ENCODE assay signal across 20 cellular contexts in the genomic region with DNA sequence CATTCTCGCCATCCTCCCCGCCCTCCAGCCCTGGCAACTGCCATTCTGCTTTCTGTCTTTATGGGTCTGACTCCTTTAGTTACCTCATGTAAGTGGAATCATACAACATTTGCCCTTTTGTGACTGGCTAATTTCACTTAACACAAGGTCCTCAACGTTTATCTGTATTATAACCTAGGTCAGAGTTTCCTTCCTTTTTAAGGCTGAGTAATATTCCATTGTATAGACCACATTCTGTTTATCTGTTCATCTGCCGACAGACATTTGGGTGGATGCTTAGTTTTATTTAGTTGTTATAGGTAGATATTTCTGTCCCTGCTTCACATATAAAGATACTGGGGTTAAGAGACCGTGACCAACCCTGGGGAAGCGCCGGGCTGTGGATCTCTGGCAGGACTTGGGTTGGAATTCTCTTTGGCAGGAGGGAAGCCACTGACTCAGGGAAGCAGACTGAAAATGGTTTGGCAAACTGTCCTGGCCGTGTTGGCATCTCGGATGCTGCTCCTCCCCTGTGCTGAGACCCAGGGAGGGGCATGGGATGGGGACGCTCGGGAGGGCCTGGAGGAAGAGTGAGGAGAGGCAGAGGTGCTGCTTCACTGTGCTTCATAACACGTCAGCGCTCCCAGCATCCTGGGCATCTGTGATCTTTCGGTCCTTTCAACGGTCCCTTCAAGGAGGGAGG. TPM values are rescaled to one million over a fixed set of nuclear protein-coding genes. Genes with fewer than 3 reads are reported as not detected.
DNase-seq lines count a peak whose midpoint lies in the region; ATAC-seq, FAIRE-seq and TF ChIP-seq lines count a peak whose summit lies in the region.
"Had no signal": no experiment of that assay in that cellular context is flagged by ENCODE, and none has a peak within 500 bp of the region (broad histone marks: within the 10 kb centered on the region; RNA-seq: fewer than 3 reads in every experiment).

No MANE protein-coding gene starts in this region.

- H2BK20ac ChIP-seq in H9 (ENCODE audit: low read depth, low read length, poor library complexity, severe bottlenecking): no peak overlapping the region

- no peak overlapping the region for H4K5ac ChIP-seq in H9 (ENCODE audit: insufficient read length, low read depth, low read length)

- H3K4ac ChIP-seq in H9 (ENCODE audit: low read depth, low read length): no peak overlapping the region

- H3K4me3 Mint-ChIP-seq in H9 (no peak overlapping the region; a peak in 1 of 5 replicates), astrocyte (ENCODE audit: unreplicated experiment) (no peak overlapping the region), glutamatergic neuron (ENCODE audit: unreplicated experiment) (no peak overlapping the region)
- H3K4me3 Mint-ChIP-seq: mesothelial cell of epicardium, T-helper 17 cell had no signal

- no peak overlapping the region for H2AK5ac ChIP-seq in H9 (ENCODE audit: insufficient read length, low read length)

- no peak overlapping the region for H3K18ac ChIP-seq in H9 (ENCODE audit: insufficient read length, low read depth, low read length)

- no peak overlapping the region for H3K56ac ChIP-seq in H9 (ENCODE audit: insufficient read length, low read depth, low read length)

- H3K9me3 Mint-ChIP-seq in H9 (no peaks in the 10 kb centered on the region), astrocyte (ENCODE audit: unreplicated experiment) (no peaks in the 10 kb centered on the region), glutamatergic neuron (ENCODE audit: unreplicated experiment) (no peaks in the 10 kb centered on the region)
- H3K9me3 Mint-ChIP-seq: mesothelial cell of epicardium had no signal

- H3K27me3 ChIP-seq in H9 (ENCODE audit: insufficient read depth, low read length) (no peaks in the 10 kb centered on the region), astrocyte (ENCODE audit: insufficient read depth, low read length) (no peaks in the 10 kb centered on the region), right atrium auricular region (no peaks in the 10 kb centered on the region), skeletal muscle satellite cell (ENCODE audit: control insufficient read depth, insufficient read depth, low read length) (no peaks in the 10 kb centered on the region)
- H3K27me3 ChIP-seq: transverse colon had no signal

- H3K36me3 Mint-ChIP-seq in H9 (ENCODE audit: insufficient read depth in 1 of 3, low read depth in 3 of 3) (peaks cover 10 to 80% (median 25%) of the 10 kb centered on the region in 3 experiments), astrocyte (ENCODE audit: low read depth, unreplicated experiment) (peaks cover 1% of the 10 kb centered on the region), glutamatergic neuron (ENCODE audit: unreplicated experiment) (no peaks in the 10 kb centered on the region)

- H3K36me3 ChIP-seq in astrocyte (ENCODE audit: insufficient read depth, low read length): no peaks in the 10 kb centered on the region
- no peaks in the 10 kb centered on the region for H3K36me3 ChIP-seq in right atrium auricular region
- peaks cover 22% of the 10 kb centered on the region for H3K36me3 ChIP-seq in skeletal muscle satellite cell (ENCODE audit: insufficient read depth, low read length)
- H3K36me3 ChIP-seq: transverse colon had no signal

- no peaks in the 10 kb centered on the region for H3K9me3 ChIP-seq in H9 (ENCODE audit: control insufficient read depth, low read depth, low read length)
- no peaks in the 10 kb centered on the region for H3K9me3 ChIP-seq in astrocyte (ENCODE audit: insufficient read depth, low read depth, low read length)
- no peaks in the 10 kb centered on the region for H3K9me3 ChIP-seq in right atrium auricular region
- H3K9me3 ChIP-seq in skeletal muscle satellite cell (replicated peaks; ENCODE audit: low read length): no peaks in the 10 kb centered on the region
- H3K9me3 ChIP-seq: transverse colon had no signal

- H3K27ac Mint-ChIP-seq in H9: peak overlapping the region; percentile 10 to 94 (median 93); a peak in 4 of 7 replicates
- H3K27ac Mint-ChIP-seq in astrocyte (ENCODE audit: unreplicated experiment): no peak overlapping the region
- H3K27ac Mint-ChIP-seq in glutamatergic neuron (ENCODE audit: unreplicated experiment): no peak overlapping the region
- H3K27ac Mint-ChIP-seq: mesothelial cell of epicardium, T-helper 17 cell had no signal

- H3K4me1 ChIP-seq in H9 (ENCODE audit: insufficient read depth, low read length) (peaks cover 8% of the 10 kb centered on the region), astrocyte (ENCODE audit: insufficient read depth, low read length) (peaks cover 17% of the 10 kb centered on the region), right atrium auricular region (peaks cover 0 to 19% of the 10 kb centered on the region in 2 donors), skeletal muscle satellite cell (ENCODE audit: control insufficient read depth, insufficient read depth, low read length) (peaks cover 25% of the 10 kb centered on the region)
- H3K4me1 ChIP-seq: transverse colon had no signal

- TF ChIP-seq CTCF in H9 (conservative IDR thresholded peaks at IDR 0.05): no peak
- no peak for TF ChIP-seq CTCF in astrocyte (IDR thresholded peaks at IDR 0.05; ENCODE audit: insufficient read depth, low read depth, low read length)
- no peak for TF ChIP-seq CTCF in right atrium auricular region (IDR thresholded peaks at IDR 0.05)
- no peak for TF ChIP-seq CTCF in glutamatergic neuron (IDR thresholded peaks at IDR 0.05; ENCODE audit: partially characterized antibody, unreplicated experiment)

- no peak overlapping the region for H2BK15ac ChIP-seq in H9 (ENCODE audit: low read depth, low read length)

- H3K9ac ChIP-seq in H9 (ENCODE audit: extremely low read depth, insufficient read length, low read length) (no peak overlapping the region), astrocyte (ENCODE audit: low read length) (peak overlapping the region; percentile 51), skeletal muscle satellite cell (ENCODE audit: low read depth, low read length) (peak overlapping the region; percentile 27)

- no peak overlapping the region for H3T11ph ChIP-seq in H9 (ENCODE audit: low read length)

- DNase-seq in H9 (no peak), astrocyte (ENCODE audit: low read depth) (peak; percentile 12), right atrium auricular region (ENCODE audit: low spot score) (no peak), ecto neural progenitor cell (ENCODE audit: low spot score) (no peak), glutamatergic neuron (no peak), hypothalamus (lab: John Stamatoyannopoulos, UW) (no peak)
- DNase-seq: activated CD4-positive, alpha-beta T cell treated with anti-CD3 and anti-CD28 coated beads, Interleukin-2, amount 50 U/mL, for 48 hours; activated gamma-delta T cell treated with Interleukin-2 at 50 U/mL for 16 hours; NCI-H1436; NCI-H2171 treated with DMSO at 0.1 percent for 48 hours; NCI-H774; PC-9; stimulated activated naive CD4-positive, alpha-beta T cell; T-helper 17 cell; transverse colon had no signal

- H3K27me3 Mint-ChIP-seq in H9 (ENCODE audit: low read depth): no peaks in the 10 kb centered on the region
- no peaks in the 10 kb centered on the region for H3K27me3 Mint-ChIP-seq in astrocyte (ENCODE audit: low read depth, unreplicated experiment)
- H3K27me3 Mint-ChIP-seq in glutamatergic neuron (ENCODE audit: unreplicated experiment): peaks cover 3% of the 10 kb centered on the region

- no peak overlapping the region for H3K23ac ChIP-seq in H9 (ENCODE audit: insufficient read length, low read depth, low read length)

- no peak overlapping the region for H3K4me2 ChIP-seq in H9 (ENCODE audit: insufficient read depth, insufficient read length, low read length)
- H3K4me2 ChIP-seq in astrocyte (ENCODE audit: low read length): peak overlapping the region; percentile 56
- H3K4me2 ChIP-seq in skeletal muscle satellite cell (ENCODE audit: low read length): peak overlapping the region; percentile 47
- H3K4me2 ChIP-seq: PC-9 had no signal

- no peaks in the 10 kb centered on the region for H4K20me1 ChIP-seq in H9 (ENCODE audit: control insufficient read depth, insufficient read depth, insufficient read length)
- peaks cover 12% of the 10 kb centered on the region for H4K20me1 ChIP-seq in astrocyte (ENCODE audit: insufficient read depth, low read length)

- H3K4me1 Mint-ChIP-seq in H9 (peaks cover 44 to 47% of the 10 kb centered on the region in 2 experiments), astrocyte (ENCODE audit: low read depth, unreplicated experiment) (peaks cover 11% of the 10 kb centered on the region), glutamatergic neuron (ENCODE audit: low read depth, unreplicated experiment) (peaks cover 26% of the 10 kb centered on the region)
- H3K4me1 Mint-ChIP-seq: mesothelial cell of epicardium, T-helper 17 cell had no signal

- no peaks in the 10 kb centered on the region for H3K23me2 ChIP-seq in H9 (ENCODE audit: insufficient read length, low read depth, low read length, poor library complexity, severe bottlenecking)

- H2BK120ac ChIP-seq in H9 (ENCODE audit: low read depth, low read length, poor library complexity, severe bottlenecking): no peak overlapping the region

- no peak overlapping the region for H2BK12ac ChIP-seq in H9 (ENCODE audit: insufficient read length, low read depth, low read length)

- H2AFZ ChIP-seq in H9 (ENCODE audit: low read length): no peak overlapping the region
- H2AFZ ChIP-seq in astrocyte (ENCODE audit: low read depth, low read length): no peak overlapping the region
- H2AFZ ChIP-seq: PC-9 had no signal

- no peak overlapping the region for H3K14ac ChIP-seq in H9 (ENCODE audit: insufficient read depth, low read length)

- no peak overlapping the region for H3K4me3 ChIP-seq in astrocyte (ENCODE audit: insufficient read depth, low read depth, low read length)
- no peak overlapping the region for H3K4me3 ChIP-seq in right atrium auricular region
- H3K4me3 ChIP-seq in skeletal muscle satellite cell (ENCODE audit: low read length): no peak overlapping the region
- H3K4me3 ChIP-seq: PC-9, transverse colon had no signal

- FAIRE-seq in astrocyte (lab: Jason Lieb, UNC): no peak
- FAIRE-seq: colon had no signal

- WGBS in H9 (ENCODE audit: extremely low coverage, insufficient read length, low lambda C conversion rate): no CpG with 5 or more reads among the region's 15 CpGs

- H3K79me1 ChIP-seq in H9 (ENCODE audit: insufficient read depth, low read depth, low read length, poor library complexity, severe bottlenecking): peaks cover 16% of the 10 kb centered on the region

- H3K27ac ChIP-seq in H9 (ENCODE audit: insufficient read length, low read depth, low read length) (no peak overlapping the region), astrocyte (ENCODE audit: low read depth, low read length) (peak overlapping the region; percentile 74), right atrium auricular region (peak overlapping the region; percentile 79 to 86)
- H3K27ac ChIP-seq: PC-9, transverse colon, VCaP had no signal

- no peak overlapping the region for H4K8ac ChIP-seq in H9 (replicated peaks; ENCODE audit: insufficient read length, low read depth, low read length)

- H3K79me2 ChIP-seq in H9 (ENCODE audit: insufficient read depth, low read length) (peaks cover 4% of the 10 kb centered on the region; the same call in 1 of the 2 replicates), astrocyte (ENCODE audit: insufficient read depth, low read length) (peaks cover 34% of the 10 kb centered on the region)

- H4K91ac ChIP-seq in H9 (ENCODE audit: insufficient read length, low read depth, low read length): no peak overlapping the region

- H2BK5ac ChIP-seq in H9 (ENCODE audit: insufficient read length, low read length): no peak overlapping the region

- no peak for ATAC-seq in HG03108 (IDR thresholded peaks at IDR 0.05; ENCODE audit: unreplicated experiment)
- ATAC-seq: T-helper 17 cell had no signal

RNA-seq across cellular contexts. Expression of a gene that starts 38.9 kb away (rescaled TPM):
- total RNA-seq in H9 (2021) (127 and 133 TPM in 2 replicates), astrocyte (13.0 and 19.1 TPM in 2 replicates), right atrium auricular region (10 to 100 TPM; 12.9 to 41.5 TPM), glutamatergic neuron (ENCODE audit: unreplicated experiment) (3.8 TPM)
- 13.7 and 18.6 TPM in 2 replicates for total RNA-seq in skeletal muscle satellite cell (2012; rRNA removed)
- total RNA-seq: T-helper 17 cell had no signal

Comparison
In these comparisons a context has a peak if more than half of its experiments do, and no peak if none do; other contexts are left out.
1. H3K27ac Mint-ChIP-seq: peak in H9 (3 of 3); none in astrocyte (single experiment) and glutamatergic neuron (single experiment).